Comparison of ENCODE assay signal across 9 cellular contexts in genomic region chr11:8219257-8220021, GRCh38. TPM values are rescaled to one million over a fixed set of nuclear protein-coding genes. Genes with fewer than 3 reads are reported as not detected.
DNase-seq lines count a peak whose midpoint lies in the region; ATAC-seq and TF ChIP-seq lines count a peak whose summit lies in the region.
"Had no signal": no experiment of that assay in that cellular context is flagged by ENCODE, and none has a peak within 500 bp of the region (broad histone marks: within the 10 kb centered on the region; RNA-seq: fewer than 3 reads in every experiment).

No MANE protein-coding gene starts in this region.

- TF ChIP-seq CTCF in transverse colon (IDR thresholded peaks at IDR 0.05) = peak; percentile 51 to 69 (median 58)

- no peaks in the 10 kb centered on the region for H3K36me3 ChIP-seq in adipocyte (ENCODE audit: control insufficient read depth, insufficient read depth, low read length, severe bottlenecking)
- H3K36me3 ChIP-seq in transverse colon = no peaks in the 10 kb centered on the region

- H3K9me3 ChIP-seq in adipocyte (ENCODE audit: control insufficient read depth, low read length) (no peaks in the 10 kb centered on the region), transverse colon (no peaks in the 10 kb centered on the region)

- WGBS in transverse colon (ENCODE audit: low coverage in 1 of 2), 2 donors = 20 to 79% methylated on average over 1 to 16 of the region's 16 CpGs

- ATAC-seq in GM19452 (IDR thresholded peaks at IDR 0.05; ENCODE audit: unreplicated experiment) = peak; percentile 51
- no peak for ATAC-seq in GM21447 (IDR thresholded peaks at IDR 0.05; ENCODE audit: unreplicated experiment)

- in situ Hi-C loops in transverse colon (cut with MboI; ENCODE audit: low pct_ligation_motif_present in 1 of 4, low pct_unique_long_range_greater_than_20kb in 1 of 4, low sequenced_read_pairs in 3 of 4) = loop anchor here in 3 of 4 donors (10.0 kb wide), 1 partner anchor 345 kb away; no protein-coding TSS in a partner anchor

- H3K4me3 ChIP-seq in adipocyte (ENCODE audit: low read length) = no peak overlapping the region
- no peak overlapping the region for H3K4me3 ChIP-seq in transverse colon

- no peak for TF ChIP-seq EP300 in transverse colon (IDR thresholded peaks at IDR 0.05; ENCODE audit: low read depth)

- TF ChIP-seq POLR2A in transverse colon (IDR thresholded peaks at IDR 0.05) = no peak

- H3K27me3 ChIP-seq in adipocyte (replicated peaks; ENCODE audit: control insufficient read depth, insufficient read depth, low read length) (peaks cover 30% of the 10 kb centered on the region), transverse colon (no peaks in the 10 kb centered on the region)

- intact Hi-C loops in transverse colon (cut with DNase I; ENCODE audit: low total_unique reads) = no loop called here

- H3K4me1 ChIP-seq in adipocyte (ENCODE audit: control insufficient read depth, insufficient read depth, low read length) (no peaks in the 10 kb centered on the region), transverse colon (peaks cover 0 to 14% (median 8%) of the 10 kb centered on the region in 4 donors)

- no peak overlapping the region for H3K9ac ChIP-seq in adipocyte (ENCODE audit: low read length)

- DNase-seq in NCI-H2107 treated with DMSO at 0.1 percent for 48 hours (lab: John Stamatoyannopoulos, UW; ENCODE audit: unreplicated experiment) (peak; percentile 27), NCI-H2107 (lab: John Stamatoyannopoulos, UW) (no peak), NCI-H146 (lab: John Stamatoyannopoulos, UW) (peak; percentile 59), adipocyte (ENCODE audit: low read depth) (peak; percentile 61), islet precursor cell (peak; percentile 89), transverse colon (peak; percentile 70)

- no peak overlapping the region for H3K27ac ChIP-seq in transverse colon

RNA-seq across cellular contexts. Expression of gene LMO1, which starts 44.2 kb away (rescaled TPM):
- not detected for total RNA-seq in transverse colon
- total RNA-seq: CD4-positive, alpha-beta memory T cell had no signal

RNA-seq across cellular contexts. Expression of gene RIC3, which starts 50.6 kb away (rescaled TPM):
- total RNA-seq in transverse colon = 10 to 100 TPM in 2 of 4 donors, 1 to 10 TPM in 2; 3.3 to 43.0 (median 12.5) TPM
